In the genomic region with DNA sequence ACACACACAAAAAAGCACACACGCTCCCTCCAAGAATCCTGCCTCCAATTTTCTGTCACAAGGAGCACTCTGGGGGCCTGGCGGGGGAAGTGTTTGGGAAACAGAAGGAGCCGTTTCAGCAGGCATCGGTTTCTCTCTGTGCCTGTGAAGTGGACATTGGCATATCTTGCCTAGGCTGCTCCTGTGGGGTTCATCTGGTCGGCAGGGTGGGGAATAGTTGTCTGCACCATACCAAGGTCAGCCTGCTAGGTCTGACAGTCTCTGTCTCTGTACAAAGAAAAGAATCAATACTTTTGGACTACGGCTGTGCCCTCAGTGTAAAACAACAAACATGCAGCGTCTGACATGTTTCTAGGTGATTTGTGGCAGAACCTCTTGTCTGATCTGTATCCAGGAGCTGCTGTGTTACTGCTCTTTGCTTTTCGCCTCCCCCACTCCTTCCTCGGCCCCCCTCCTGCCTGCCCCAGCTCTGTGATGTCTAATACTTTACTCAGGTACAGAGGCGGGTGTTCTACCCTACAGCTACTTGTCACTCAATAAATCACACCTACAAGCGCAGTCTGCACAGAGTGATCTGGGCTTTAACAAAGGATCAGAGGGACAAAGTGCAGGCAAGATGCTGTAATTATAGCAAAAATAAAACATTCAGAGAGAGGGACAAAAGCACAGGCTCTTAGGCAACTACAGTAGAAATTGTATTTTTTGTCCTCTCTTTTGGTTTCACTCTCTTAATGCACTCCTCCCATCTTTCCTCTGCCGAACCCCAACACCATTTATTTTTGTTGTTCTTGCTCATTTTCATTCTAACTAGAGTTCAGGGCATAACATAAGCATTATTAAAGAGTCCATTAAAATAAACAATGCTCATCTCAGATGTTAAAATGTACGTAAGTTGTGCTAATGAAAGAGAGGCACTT, we compare ENCODE assay signal across 9 cellular contexts.
A peak's percentile ranks its signal among the peaks of the same experiment; 100 is the strongest.
DNase-seq lines count a peak whose midpoint lies in the region; ATAC-seq and TF ChIP-seq lines count a peak whose summit lies in the region.
"Had no signal": no experiment of that assay in that cellular context is flagged by ENCODE, and none has a peak within 500 bp of the region (broad histone marks: within the 10 kb centered on the region; RNA-seq: fewer than 3 reads in every experiment).

No MANE protein-coding gene starts in this region.

- peak overlapping the region; percentile 45 for H2BK20ac ChIP-seq in IMR-90 (ENCODE audit: low read depth, low read length)

- H3K4ac ChIP-seq in IMR-90 (ENCODE audit: low read depth, low read length) = peak overlapping the region; percentile 76

- BruUV-seq in IMR-90 (replicated peaks; lab: Mats Ljungman, UMichigan) = no TSS peak

- CTCF ChIA-PET in IMR-90 (lab: Yijun Ruan, JAX) = no interaction called here

- H2BK5ac ChIP-seq in IMR-90 (ENCODE audit: low read depth, low read length, poor library complexity, severe bottlenecking) = peak overlapping the region; percentile 21

- POLR2A ChIA-PET in IMR-90 (lab: Charles Lee; ENCODE audit: unreplicated experiment) = no interaction called here

- DNase-seq in IMR-90 = no peak
- peak; percentile 52 for DNase-seq in amniotic epithelial cell (ENCODE audit: low read depth)
- peak; percentile 35 for DNase-seq in kidney glomerular epithelial cell (lab: John Stamatoyannopoulos, UW)
- no peak for DNase-seq in stomach
- no peak for DNase-seq in activated CD4-positive, CD25-positive, alpha-beta regulatory T cell (lab: John Stamatoyannopoulos, UW)
- no peak for DNase-seq in activated CD8-positive, alpha-beta memory T cell treated with anti-CD3 and anti-CD28 coated beads for 24 hours
- no peak for DNase-seq in cortex of kidney (lab: John Stamatoyannopoulos, UW)
- DNase-seq in KBM-7 = no peak
- DNase-seq: stimulated activated naive CD8-positive, alpha-beta T cell treated with anti-CD3 and anti-CD28 coated beads, Interleukin-15, Interleukin-2, amounts not matched to agents 100 U/mL and 50 U/mL, for 24 hours had no signal

- H2AK9ac ChIP-seq in IMR-90 (replicated peaks; ENCODE audit: low read depth, low read length, poor library complexity) = peak overlapping the region; percentile 55

- no peaks in the 10 kb centered on the region for H3K27me3 ChIP-seq in IMR-90 (ENCODE audit: control insufficient read depth, insufficient read depth, low read length)
- H3K27me3 ChIP-seq in stomach = no peaks in the 10 kb centered on the region

- peak overlapping the region; percentile 62 for H3K18ac ChIP-seq in IMR-90 (ENCODE audit: low read depth, low read length)

- H3K14ac ChIP-seq in IMR-90 (replicated peaks; ENCODE audit: low read depth, low read length) = peak overlapping the region; percentile 93

- peak overlapping the region; percentile 84 for H4K5ac ChIP-seq in IMR-90 (ENCODE audit: low read depth, low read length)

- in situ Hi-C loops in IMR-90 (cut with MboI; ENCODE audit: low sequenced_read_pairs) (no loop called here), KBM-7 (cut with MboI; ENCODE audit: low pct_unique_long_range_greater_than_20kb, low sequenced_read_pairs) (no loop called here)

- H3K23ac ChIP-seq in IMR-90 (ENCODE audit: low read depth, low read length) = peak overlapping the region; percentile 96

- TF ChIP-seq EP300 in stomach (IDR thresholded peaks at IDR 0.05) = no peak

- H3K4me1 ChIP-seq in IMR-90 (ENCODE audit: control insufficient read depth, insufficient read depth, low read length) = peaks cover 16% of the 10 kb centered on the region; the same call in 1 of the 2 replicates
- H3K4me1 ChIP-seq in stomach = peaks cover 0 to 23% (median 3%) of the 10 kb centered on the region in 4 donors

- TF ChIP-seq CTCF in IMR-90 (conservative IDR thresholded peaks at IDR 0.05; ENCODE audit: low read depth, low read length) = no peak
- no peak for TF ChIP-seq CTCF in stomach (IDR thresholded peaks at IDR 0.05)

- H3K79me1 ChIP-seq in IMR-90 (ENCODE audit: low read depth in 1 of 2, low read length in 2 of 2) = peaks cover 17 to 56% of the 10 kb centered on the region in 2 experiments

- peak overlapping the region; percentile 49 for H3K27ac ChIP-seq in IMR-90 (ENCODE audit: insufficient read depth, low read length)
- peak overlapping the region in 2 of 5 donors; percentile 14 to 67 for H3K27ac ChIP-seq in stomach

- TF ChIP-seq POLR2A in IMR-90 (IDR thresholded peaks at IDR 0.05; ENCODE audit: low read depth, low read length) = no peak
- TF ChIP-seq POLR2A in stomach (IDR thresholded peaks at IDR 0.05) = no peak

- peak overlapping the region; percentile 67 to 83 for H4K8ac ChIP-seq in IMR-90 (ENCODE audit: low read depth in 2 of 2, low read length in 2 of 2)

- H3K9me1 ChIP-seq in IMR-90 (ENCODE audit: insufficient read depth, low read length) = peaks cover 8% of the 10 kb centered on the region

- peak overlapping the region; percentile 42 for H4K91ac ChIP-seq in IMR-90 (ENCODE audit: insufficient read depth, low read depth, low read length)

- WGBS in IMR-90 (ENCODE audit: extremely low coverage in 2 of 2, insufficient read length in 1 of 2), 2 experiments = no CpG with 5 or more reads among the region's 13 CpGs
- 34 to 41% (median 34%) methylated on average over 13 of the region's 13 CpGs for WGBS in stomach, 5 donors

- H3K9me3 ChIP-seq in IMR-90 (ENCODE audit: control insufficient read depth, insufficient read depth, low read length) (no peaks in the 10 kb centered on the region), stomach (no peaks in the 10 kb centered on the region)

- peak overlapping the region; percentile 45 for H3K4me3 ChIP-seq in IMR-90 (ENCODE audit: insufficient read depth, low read depth, low read length)
- peak overlapping the region; percentile 14 to 28 (median 21) for H3K4me3 ChIP-seq in stomach

- peak overlapping the region; percentile 72 for H3K9ac ChIP-seq in IMR-90 (ENCODE audit: low read depth, low read length)

- dilution Hi-C loops in IMR-90 (cut with HindIII; ENCODE audit: low sequenced_read_pairs, unreplicated experiment) = no loop called here

- peak overlapping the region; percentile 16; the same call in 2 of the 3 replicates for H2BK15ac ChIP-seq in IMR-90 (ENCODE audit: low read depth, low read length)

- H2BK120ac ChIP-seq in IMR-90 (ENCODE audit: low read depth, low read length) = peak overlapping the region; percentile 64

- peaks cover 3% of the 10 kb centered on the region; the same call in 1 of the 2 replicates for H4K20me1 ChIP-seq in IMR-90 (ENCODE audit: insufficient read depth, low read length)

- intact Hi-C loops in IMR-90 (cut with micrococcal nuclease) (loop anchor here (2.0 to 5.0 kb wide), 2 partner anchors 51 to 214 kb away; no protein-coding TSS in a partner anchor), stomach (cut with DNase I; ENCODE audit: low total_unique reads) (no loop called here)

- ATAC-seq in IMR-90 (ENCODE audit: low read depth) = peak; percentile 43
- ATAC-seq: stimulated activated naive CD8-positive, alpha-beta T cell treated with anti-CD3 and anti-CD28 coated beads, Interleukin-15, Interleukin-2, amounts not matched to agents 100 U/mL and 50 U/mL, for 24 hours had no signal

- H3K56ac ChIP-seq in IMR-90 (ENCODE audit: extremely low read depth, insufficient read depth, low read length) = peak overlapping the region; percentile 65; the same call in 1 of the 2 replicates

- H3K4me2 ChIP-seq in IMR-90 (ENCODE audit: low read depth, low read length) = peak overlapping the region; percentile 96

- peak overlapping the region; percentile 93 for H2AK5ac ChIP-seq in IMR-90 (ENCODE audit: low read depth, low read length)

- TF ChIP-seq RAD21 in IMR-90 (IDR thresholded peaks at IDR 0.05; ENCODE audit: low read length) = no peak

- H2AFZ ChIP-seq in IMR-90 (replicated peaks; ENCODE audit: low read length, poor library complexity) = peak overlapping the region; percentile 45

- H3K36me3 ChIP-seq in IMR-90 (ENCODE audit: control insufficient read depth, insufficient read depth, low read length) (no peaks in the 10 kb centered on the region), stomach (no peaks in the 10 kb centered on the region)

TF ChIP-seq in IMR-90, 13 proteins besides CTCF, POLR2A, EP300 and RAD21:
- TF ChIP-seq NFE2L2 (IDR thresholded peaks at IDR 0.05; ENCODE audit: low read depth, low read length) (no peak), MAZ (IDR thresholded peaks at IDR 0.05; ENCODE audit: borderline replicate concordance, low read depth, low read length) (no peak), FOS (IDR thresholded peaks at IDR 0.05; ENCODE audit: low read depth, low read length) (no peak), RFX5 (IDR thresholded peaks at IDR 0.05; ENCODE audit: low read depth, low read length) (no peak), MXI1 (IDR thresholded peaks at IDR 0.05; ENCODE audit: borderline replicate concordance, low read depth, low read length) (no peak), CEBPB (IDR thresholded peaks at IDR 0.05; ENCODE audit: low read depth, low read length) (no peak), BHLHE40 (IDR thresholded peaks at IDR 0.05; ENCODE audit: low read depth, low read length) (no peak), MAFK (IDR thresholded peaks at IDR 0.05; ENCODE audit: low read depth, low read length) (no peak), RCOR1 (IDR thresholded peaks at IDR 0.05; ENCODE audit: insufficient replicate concordance, low read length) (no peak), SMC3 (IDR thresholded peaks at IDR 0.05; ENCODE audit: low read depth, low read length) (no peak), CHD1 (IDR thresholded peaks at IDR 0.05; ENCODE audit: low read depth, low read length) (no peak)
- TF ChIP-seq, protein P1, sequence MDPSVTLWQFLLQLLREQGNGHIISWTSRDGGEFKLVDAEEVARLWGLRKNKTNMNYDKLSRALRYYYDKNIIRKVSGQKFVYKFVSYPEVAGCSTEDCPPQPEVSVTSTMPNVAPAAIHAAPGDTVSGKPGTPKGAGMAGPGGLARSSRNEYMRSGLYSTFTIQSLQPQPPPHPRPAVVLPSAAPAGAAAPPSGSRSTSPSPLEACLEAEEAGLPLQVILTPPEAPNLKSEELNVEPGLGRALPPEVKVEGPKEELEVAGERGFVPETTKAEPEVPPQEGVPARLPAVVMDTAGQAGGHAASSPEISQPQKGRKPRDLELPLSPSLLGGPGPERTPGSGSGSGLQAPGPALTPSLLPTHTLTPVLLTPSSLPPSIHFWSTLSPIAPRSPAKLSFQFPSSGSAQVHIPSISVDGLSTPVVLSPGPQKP (IDR thresholded peaks at IDR 0.05; ENCODE audit: borderline replicate concordance, low read depth, low read length) = no peak
- TF ChIP-seq, protein P2, sequence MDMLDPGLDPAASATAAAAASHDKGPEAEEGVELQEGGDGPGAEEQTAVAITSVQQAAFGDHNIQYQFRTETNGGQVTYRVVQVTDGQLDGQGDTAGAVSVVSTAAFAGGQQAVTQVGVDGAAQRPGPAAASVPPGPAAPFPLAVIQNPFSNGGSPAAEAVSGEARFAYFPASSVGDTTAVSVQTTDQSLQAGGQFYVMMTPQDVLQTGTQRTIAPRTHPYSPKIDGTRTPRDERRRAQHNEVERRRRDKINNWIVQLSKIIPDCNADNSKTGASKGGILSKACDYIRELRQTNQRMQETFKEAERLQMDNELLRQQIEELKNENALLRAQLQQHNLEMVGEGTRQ (IDR thresholded peaks at IDR 0.05; ENCODE audit: low read depth, low read length) = no peak

Comparison
In these comparisons a context has a peak if more than half of its experiments do, and no peak if none do; other contexts are left out.
1. DNase-seq: peak in amniotic epithelial cell (single experiment) and kidney glomerular epithelial cell (single experiment); none in IMR-90 (single experiment), stomach (single experiment), activated CD4-positive, CD25-positive, alpha-beta regulatory T cell (0 of 4), activated CD8-positive, alpha-beta memory T cell treated with anti-CD3 and anti-CD28 coated beads for 24 hours (single experiment), cortex of kidney (single experiment) and KBM-7 (single experiment).